Comparison of ENCODE assay signal across 8 cellular contexts in genomic region chr1:154936416-154937050, GRCh38. TPM values are rescaled to one million over a fixed set of nuclear protein-coding genes. Genes with fewer than 3 reads are reported as not detected.
DNase-seq lines count a peak whose midpoint lies in the region; ATAC-seq, FAIRE-seq and TF ChIP-seq lines count a peak whose summit lies in the region.

Gene PMVK, minus strand, starts transcription at chr1:154936719. Its CDS starts 34 bp downstream, at chr1:154936685.

- no peak for FAIRE-seq in bronchial epithelial cell (lab: Jason Lieb, UNC)

- POLR2A ChIA-PET in AG04449 (lab: Yijun Ruan, JAX) = interaction anchor here (0.9 to 2.0 kb wide), 8 partner anchors 9 to 309 kb away, joined by 3 to 8 read pairs (median 3); partner anchors contain the start of gene PBXIP1

- peaks cover 4% of the 10 kb centered on the region; the same call in 1 of the 2 replicates for H3K36me3 ChIP-seq in WERI-Rb-1
- no peaks in the 10 kb centered on the region for H3K36me3 ChIP-seq in bronchial epithelial cell (ENCODE audit: control insufficient read depth, insufficient read depth, low read length)

- peak within 1 kb of the TSS; percentile 95 for H3K4me3 ChIP-seq in AG04449 (ENCODE audit: low read depth, low read length)
- peak within 1 kb of the TSS; percentile 75 for H3K4me3 ChIP-seq in WERI-Rb-1 (ENCODE audit: low read depth, low read length)
- H3K4me3 ChIP-seq in bronchial epithelial cell (ENCODE audit: low read depth, low read length) = peak within 1 kb of the TSS; percentile 67

- CTCF ChIA-PET in AG04449 (lab: Yijun Ruan, JAX) = interaction anchor here (0.6 to 2.9 kb wide), 21 partner anchors 8 to 457 kb away, joined by 3 to 15 read pairs (median 6); partner anchors contain the start of gene PBXIP1

- peak within 1 kb of the TSS; percentile 98 for H3K27ac ChIP-seq in WERI-Rb-1

- ATAC-seq in GM18870 (IDR thresholded peaks at IDR 0.05; ENCODE audit: unreplicated experiment) = peak; percentile 56
- ATAC-seq in HG03135 (IDR thresholded peaks at IDR 0.05; ENCODE audit: unreplicated experiment) = peak; percentile 72

- H3K27me3 ChIP-seq in WERI-Rb-1 (ENCODE audit: insufficient read depth, low read depth, severe bottlenecking) (no peaks in the 10 kb centered on the region), bronchial epithelial cell (ENCODE audit: control insufficient read depth, insufficient read depth, low read length) (no peaks in the 10 kb centered on the region)

- DNase-seq in AG04449 (ENCODE audit: low read depth, low spot score) (peak; percentile 76), NCI-H2196 treated with DMSO at 0.1 percent for 48 hours (lab: John Stamatoyannopoulos, UW; ENCODE audit: unreplicated experiment) (peak; percentile 97), WERI-Rb-1 (peak; percentile 100), bronchial epithelial cell (ENCODE audit: low read depth) (peak; percentile 84), iPS-NIHi7 (ENCODE audit: extremely low spot score) (peak; percentile 97), smooth muscle cell of the brain vasculature (ENCODE audit: low read depth, low spot score) (peak; percentile 97)

- H3K9me3 ChIP-seq in WERI-Rb-1 (ENCODE audit: severe bottlenecking) = peaks cover 7% of the 10 kb centered on the region

- peak; percentile 46 for TF ChIP-seq CTCF in AG04449 (IDR thresholded peaks at IDR 0.05; ENCODE audit: insufficient read depth, low read length, missing control alignments)
- TF ChIP-seq CTCF in WERI-Rb-1 (IDR thresholded peaks at IDR 0.05; ENCODE audit: low read depth, low read length) = peak; percentile 71
- peak; percentile 60 for TF ChIP-seq CTCF in bronchial epithelial cell (IDR thresholded peaks at IDR 0.05; ENCODE audit: insufficient read depth, low read length, severe bottlenecking)

RNA-seq across cellular contexts. Expression of gene PMVK, which starts in this region (rescaled TPM):
- total RNA-seq in bronchial epithelial cell = 11.3 and 24.6 TPM in 2 replicates

Comparison
In these comparisons a context has a peak if more than half of its experiments do, and no peak if none do; other contexts are left out.
1. Peak in every context shown above with its lines: DNase-seq, ATAC-seq, H3K4me3 ChIP-seq and H3K27ac ChIP-seq.